ENCODE assay signal across 30 cellular contexts in the genomic region with DNA sequence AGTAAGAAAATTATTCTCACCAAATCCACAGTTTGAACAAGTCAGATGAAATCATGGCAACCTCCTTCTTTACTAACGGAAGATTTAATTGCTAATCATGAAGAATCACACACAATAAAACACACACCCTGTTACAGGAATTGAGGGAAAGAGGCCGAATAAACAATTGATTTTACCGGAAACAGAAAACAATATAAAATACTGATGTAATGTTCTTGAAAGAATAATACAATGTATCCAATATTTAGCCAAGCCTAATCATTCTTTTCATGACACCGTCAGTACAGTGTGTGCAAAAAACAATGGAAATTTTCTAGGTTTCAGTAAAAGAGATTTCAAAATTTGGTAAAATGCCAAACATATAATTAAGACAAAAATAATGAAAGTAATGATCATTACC. TPM values are rescaled to one million over a fixed set of nuclear protein-coding genes. Genes with fewer than 3 reads are reported as not detected.
"Had no signal": no experiment of that assay in that cellular context is flagged by ENCODE, and none has a peak within 500 bp of the region (broad histone marks: within the 10 kb centered on the region; RNA-seq: fewer than 3 reads in every experiment).

No MANE protein-coding gene starts in this region.

- H3K9me3 ChIP-seq: adrenal gland, breast epithelium, colonic mucosa, mucosa of descending colon, sigmoid colon, stomach, thoracic aorta had no signal

- ATAC-seq: activated CD4-positive, alpha-beta T cell treated with anti-CD3 and anti-CD28 coated beads for 36 hours; activated T-helper 17 cell treated with anti-CD3 and anti-CD28 coated beads, Interleukin-2, amount 50 U/mL, for 72 hours; foreskin keratinocyte; left ventricle myocardium superior; mucosa of descending colon; stimulated activated memory B cell treated with anti-CD40 and anti-IgM and Interleukin-4, amounts not matched to agents 10 μg/mL and 1 μg/mL and 100 μg/mL, for 72 hours had no signal

- H3K9me3 Mint-ChIP-seq: activated B cell treated with CpG ODN at 0.5 μM for 24 hours; activated T-cell treated with anti-CD3 and anti-CD28 coated beads, Interleukin-2, amount 50 U/mL, for 24 hours; activated T-helper 17 cell treated with anti-CD3 and anti-CD28 coated beads, Interleukin-2, amount 50 U/mL, for 72 hours; naive B cell; neural crest cell; stimulated activated memory B cell treated with anti-CD40 and anti-IgM and Interleukin-4, amounts not matched to agents 10 μg/mL and 1 μg/mL and 100 μg/mL, for 72 hours; type B pancreatic cell had no signal

- H3K27me3 ChIP-seq: adrenal gland, breast epithelium, colonic mucosa, sigmoid colon, stomach had no signal

- H3K4me3 Mint-ChIP-seq: activated B cell treated with CpG ODN at 0.5 μM for 24 hours; activated CD4-positive, alpha-beta T cell treated with anti-CD3 and anti-CD28 coated beads for 36 hours; activated naive CD8-positive, alpha-beta T cell; activated T-cell treated with anti-CD3 and anti-CD28 coated beads, Interleukin-2, amount 50 U/mL, for 24 hours; activated T-helper 17 cell treated with anti-CD3 and anti-CD28 coated beads, Interleukin-2, amount 50 U/mL, for 72 hours; naive B cell; neural crest cell; stimulated activated memory B cell treated with anti-CD40 and anti-IgM and Interleukin-4, amounts not matched to agents 10 μg/mL and 1 μg/mL and 100 μg/mL, for 72 hours; type B pancreatic cell had no signal

- H3K4me3 ChIP-seq: adrenal gland, breast epithelium, colonic mucosa, mucosa of descending colon, sigmoid colon, smooth muscle cell, stomach, thoracic aorta had no signal

- H3K27ac Mint-ChIP-seq: activated B cell treated with CpG ODN at 0.5 μM for 24 hours; activated CD4-positive, alpha-beta T cell treated with anti-CD3 and anti-CD28 coated beads for 36 hours; activated naive CD8-positive, alpha-beta T cell; activated T-cell treated with anti-CD3 and anti-CD28 coated beads, Interleukin-2, amount 50 U/mL, for 24 hours; activated T-helper 17 cell treated with anti-CD3 and anti-CD28 coated beads, Interleukin-2, amount 50 U/mL, for 72 hours; stimulated activated memory B cell treated with anti-CD40 and anti-IgM and Interleukin-4, amounts not matched to agents 10 μg/mL and 1 μg/mL and 100 μg/mL, for 72 hours; type B pancreatic cell had no signal

- H3K4me1 ChIP-seq: adrenal gland, breast epithelium, colonic mucosa, foreskin keratinocyte, sigmoid colon, stomach had no signal

- DNase-seq: activated B cell treated with CpG ODN at 0.5 μM for 24 hours; activated CD4-positive, alpha-beta T cell treated with anti-CD3 and anti-CD28 coated beads for 36 hours; activated CD4-positive, alpha-beta T cell treated with anti-CD3 and anti-CD28 coated beads, Interleukin-2, amount 50 U/mL, for 4 hours; activated CD8-positive, alpha-beta memory T cell treated with anti-CD3 and anti-CD28 coated beads for 24 hours; activated CD8-positive, alpha-beta memory T cell treated with anti-CD3 and anti-CD28 coated beads, Interleukin-2, amount 50 U/mL, for 4 hours; activated T-cell treated with anti-CD3 and anti-CD28 coated beads, Interleukin-2, amount 50 U/mL, for 24 hours; adrenal gland; colonic mucosa; foreskin keratinocyte; glutamatergic neuron; hypothalamus; left ventricle myocardium superior; mesenchymal stem cell; mucosa of descending colon; naive B cell; occipital lobe; sigmoid colon; stimulated activated CD4-positive, alpha-beta T cell treated with anti-CD3 and anti-CD28 coated beads, Interleukin-15, amount 100 ng/mL, for 24 hours; stomach; T-helper 9 cell had no signal

- H3K36me3 Mint-ChIP-seq: naive B cell; stimulated activated memory B cell treated with anti-CD40 and anti-IgM and Interleukin-4, amounts not matched to agents 10 μg/mL and 1 μg/mL and 100 μg/mL, for 72 hours; type B pancreatic cell had no signal

- FAIRE-seq: astrocyte had no signal

- H3K27ac ChIP-seq: adrenal gland, breast epithelium, colonic mucosa, foreskin keratinocyte, sigmoid colon, stomach, thoracic aorta had no signal

- H3K27me3 Mint-ChIP-seq: activated B cell treated with CpG ODN at 0.5 μM for 24 hours; activated CD4-positive, alpha-beta T cell treated with anti-CD3 and anti-CD28 coated beads for 36 hours; activated naive CD8-positive, alpha-beta T cell; activated T-cell treated with anti-CD3 and anti-CD28 coated beads, Interleukin-2, amount 50 U/mL, for 24 hours; activated T-helper 17 cell treated with anti-CD3 and anti-CD28 coated beads, Interleukin-2, amount 50 U/mL, for 72 hours; stimulated activated memory B cell treated with anti-CD40 and anti-IgM and Interleukin-4, amounts not matched to agents 10 μg/mL and 1 μg/mL and 100 μg/mL, for 72 hours; type B pancreatic cell had no signal

- H3K4me2 ChIP-seq: smooth muscle cell had no signal

- H3K4me1 Mint-ChIP-seq: activated B cell treated with CpG ODN at 0.5 μM for 24 hours; activated CD4-positive, alpha-beta T cell treated with anti-CD3 and anti-CD28 coated beads for 36 hours; activated T-helper 17 cell treated with anti-CD3 and anti-CD28 coated beads, Interleukin-2, amount 50 U/mL, for 72 hours; naive B cell; stimulated activated memory B cell treated with anti-CD40 and anti-IgM and Interleukin-4, amounts not matched to agents 10 μg/mL and 1 μg/mL and 100 μg/mL, for 72 hours had no signal

- H3K36me3 ChIP-seq: breast epithelium, colonic mucosa, sigmoid colon, thoracic aorta had no signal

RNA-seq across cellular contexts. Expression of a gene that starts 58.1 kb away (rescaled TPM):
- total RNA-seq: activated B cell treated with CpG ODN at 0.5 μM for 24 hours; activated CD4-positive, alpha-beta T cell treated with anti-CD3 and anti-CD28 coated beads for 36 hours; activated T-helper 17 cell treated with anti-CD3 and anti-CD28 coated beads, Interleukin-2, amount 50 U/mL, for 72 hours; astrocyte; breast epithelium; foreskin keratinocyte; left ventricle myocardium superior; mucosa of descending colon; neural crest cell; occipital lobe; sigmoid colon; smooth muscle cell; T-helper 1 cell treated with Interleukin-12 subunit alpha and Interleukin-12 subunit beta and Interleukin-4 antibody, amounts not matched to agents 30 ng/mL and 1 ng/mL, for 36 hours; thoracic aorta had no signal
- polyA plus RNA-seq: foreskin keratinocyte, smooth muscle cell had no signal
